18 cellular contexts compared by ENCODE assay signal in genomic region chr5:110343616-110344015, GRCh38.
"Had no signal": no experiment of that assay in that cellular context is flagged by ENCODE, and none has a peak within 500 bp of the region (broad histone marks: within the 10 kb centered on the region; RNA-seq: fewer than 3 reads in every experiment).

No MANE protein-coding gene starts in this region.

- DNase-seq: activated B cell treated with CpG ODN at 0.5 μM for 24 hours; activated CD4-positive, alpha-beta T cell treated with anti-CD3 and anti-CD28 coated beads for 36 hours; activated CD4-positive, alpha-beta T cell treated with anti-CD3 and anti-CD28 coated beads, Interleukin-2, amount 50 U/mL, for 4 hours; activated CD8-positive, alpha-beta memory T cell treated with anti-CD3 and anti-CD28 coated beads, Interleukin-2, amount 50 U/mL, for 48 hours; activated naive CD4-positive, alpha-beta T cell treated with Interleukin-2 at 50 U/mL for 16 hours; activated naive CD8-positive, alpha-beta T cell treated with anti-CD3 and anti-CD28 coated beads for 36 hours; activated T-cell treated with anti-CD3 and anti-CD28 coated beads, Interleukin-2, amount 50 U/mL, for 48 hours; cerebellar nuclear complex; foreskin keratinocyte; immature natural killer cell; lower lobe of right lung; naive thymus-derived CD4-positive, alpha-beta T cell; retina; stimulated activated CD4-positive, alpha-beta T cell treated with anti-CD3 and anti-CD28 coated beads, Interleukin-4, amount 100 ng/mL, for 24 hours; stimulated activated naive CD8-positive, alpha-beta T cell treated with anti-CD3 and anti-CD28 coated beads, Interleukin-15, Interleukin-2, amounts not matched to agents 100 U/mL and 50 U/mL, for 24 hours; T1000 had no signal

- H3K36me3 ChIP-seq: breast epithelium, lower lobe of right lung had no signal

- H3K4me3 ChIP-seq: breast epithelium, lower lobe of right lung had no signal

- ATAC-seq: activated CD4-positive, alpha-beta T cell treated with anti-CD3 and anti-CD28 coated beads for 36 hours; foreskin keratinocyte; left lobe of liver; naive thymus-derived CD4-positive, alpha-beta T cell; stimulated activated naive CD8-positive, alpha-beta T cell treated with anti-CD3 and anti-CD28 coated beads, Interleukin-15, Interleukin-2, amounts not matched to agents 100 U/mL and 50 U/mL, for 24 hours had no signal

- H3K9me3 ChIP-seq: breast epithelium, lower lobe of right lung had no signal

- H3K27ac ChIP-seq: breast epithelium, foreskin keratinocyte, lower lobe of right lung had no signal

- H3K27me3 ChIP-seq: breast epithelium had no signal

- H3K4me1 ChIP-seq: breast epithelium, foreskin keratinocyte, lower lobe of right lung had no signal
